Comparison of ENCODE assay signal across 14 cellular contexts in the genomic region with DNA sequence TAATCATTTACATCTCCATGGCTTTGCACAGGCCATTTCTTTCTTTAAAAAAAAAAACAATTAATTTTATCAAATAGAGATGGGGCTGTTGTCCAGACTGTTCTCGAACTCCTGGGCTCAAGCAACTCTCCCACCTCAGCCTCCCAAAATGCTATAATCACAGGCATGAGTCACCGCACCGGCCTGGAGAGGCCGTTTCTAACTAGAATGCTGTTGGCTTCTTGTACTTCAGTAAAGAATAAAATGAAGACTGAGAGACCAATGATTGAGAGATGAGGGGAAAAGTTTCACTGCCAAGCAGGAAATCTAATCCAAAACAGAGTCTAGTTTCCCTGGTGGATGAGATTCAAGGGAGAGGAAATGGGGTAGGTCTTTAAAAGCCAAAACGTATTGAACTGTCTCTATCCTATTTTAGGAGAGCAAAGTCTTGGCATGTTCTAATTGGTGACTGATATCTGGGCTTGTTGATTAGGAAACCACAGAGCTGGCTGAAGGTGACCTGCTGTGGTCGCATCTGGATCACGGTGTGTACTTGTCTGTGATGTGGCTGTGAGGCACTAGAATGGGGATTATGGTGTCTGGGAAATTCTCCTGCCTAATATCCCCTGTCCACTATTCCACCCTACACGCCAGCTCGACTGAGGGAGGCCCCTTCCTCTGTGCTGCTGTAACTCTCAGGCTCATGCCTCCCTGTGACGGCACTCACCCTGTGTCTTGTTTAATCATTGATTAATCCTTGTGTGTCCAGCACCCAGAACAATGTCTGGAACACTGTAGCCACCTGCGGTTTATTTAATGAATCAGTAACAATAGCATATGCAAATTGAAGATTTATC. TPM values are rescaled to one million over a fixed set of nuclear protein-coding genes. Genes with fewer than 3 reads are reported as not detected.
DNase-seq lines count a peak whose midpoint lies in the region; ATAC-seq, FAIRE-seq and TF ChIP-seq lines count a peak whose summit lies in the region.
"Had no signal": no experiment of that assay in that cellular context is flagged by ENCODE, and none has a peak within 500 bp of the region (broad histone marks: within the 10 kb centered on the region; RNA-seq: fewer than 3 reads in every experiment).

No MANE protein-coding gene starts in this region.

- SMC1A ChIA-PET in GM12878 (lab: Charles Lee; ENCODE audit: uncharacterized antibody, unreplicated experiment), result no interaction called here

- no peak overlapping the region for H2AFZ ChIP-seq in GM12878 (ENCODE audit: control insufficient read depth, low read depth, low read length)

- intact Hi-C loops in GM12878 (cut with micrococcal nuclease; ENCODE audit: unreplicated experiment) (no loop called here), left colon (cut with DNase I, micrococcal nuclease) (no loop called here)

- H3K9ac ChIP-seq in GM12878 (ENCODE audit: control insufficient read depth, insufficient read depth, low read length), result no peak overlapping the region

- no peaks in the 10 kb centered on the region for H3K36me3 ChIP-seq in GM12878 (ENCODE audit: control insufficient read depth in 2 of 2, insufficient read depth in 2 of 2, low read length in 1 of 2)
- H3K36me3 ChIP-seq: thyroid gland had no signal

- BruUV-seq in GM12878 (replicated peaks; lab: Mats Ljungman, UMichigan), result no TSS peak

- peak; percentile 62 for DNase-seq in COLO668 (lab: John Stamatoyannopoulos, UW; ENCODE audit: unreplicated experiment)
- DNase-seq in HuH-7 (ENCODE audit: low spot score), result peak; percentile 49
- no peak for DNase-seq in GM12878 (ENCODE audit: low read depth, low spot score)
- DNase-seq in left colon, result no peak
- no peak for DNase-seq in NCI-H510A (lab: John Stamatoyannopoulos, UW)
- DNase-seq in DMS114 treated with DMSO at 0.1 percent for 48 hours (lab: John Stamatoyannopoulos, UW; ENCODE audit: unreplicated experiment), result no peak
- no peak for DNase-seq in ureter (ENCODE audit: low spot score)
- DNase-seq: activated CD8-positive, alpha-beta T cell treated with anti-CD3 and anti-CD28 coated beads, Interleukin-2, amount 10 ng/mL, durations not matched to agents 7 days and 5 days; activated naive CD4-positive, alpha-beta T cell treated with anti-CD3 and anti-CD28 coated beads for 36 hours; hippocampal formation; midbrain; NCI-H2081 treated with DMSO at 0.1 percent for 48 hours; thyroid gland had no signal

- no peak for FAIRE-seq in GM12878 (lab: Jason Lieb, UNC)

- no peaks in the 10 kb centered on the region for H3K79me2 ChIP-seq in GM12878 (ENCODE audit: control insufficient read depth, insufficient read depth, low read length)

- H3K27me3 ChIP-seq in GM12878 (replicated peaks in 1 of 2; ENCODE audit: control insufficient read depth in 2 of 2, insufficient read depth in 2 of 2, low read length in 1 of 2), result no peaks in the 10 kb centered on the region; a peak in 2 of 4 replicates
- H3K27me3 ChIP-seq: thyroid gland had no signal

- no peaks in the 10 kb centered on the region for H3K9me3 ChIP-seq in GM12878 (replicated peaks; ENCODE audit: control insufficient read depth, insufficient read depth, low read length)
- H3K9me3 ChIP-seq: thyroid gland had no signal

- TF ChIP-seq POLR2A in GM12878 (IDR thresholded peaks at IDR 0.05; ENCODE audit: low read depth, low read length), result no peak

- POLR2A ChIA-PET in GM12878 (lab: Charles Lee), result no interaction called here

- H3K4me3 ChIP-seq in GM12878, result no peak overlapping the region
- H3K4me3 ChIP-seq: thyroid gland had no signal

- H3K4me1 ChIP-seq in GM12878 (ENCODE audit: control insufficient read depth, insufficient read depth, low read length), result no peaks in the 10 kb centered on the region
- H3K4me1 ChIP-seq: thyroid gland had no signal

- CTCF ChIA-PET in GM12878 (lab: Yijun Ruan, JAX), result no interaction called here

- peak; percentile 21; the same call in 2 of the 3 replicates for ATAC-seq in GM12878
- peak; percentile 85 for ATAC-seq in left colon
- ATAC-seq in GM19351 (IDR thresholded peaks at IDR 0.05; ENCODE audit: unreplicated experiment), result no peak
- ATAC-seq: activated CD8-positive, alpha-beta T cell treated with anti-CD3 and anti-CD28 coated beads, Interleukin-2, amount 10 ng/mL, durations not matched to agents 7 days and 5 days had no signal

- H3K27ac ChIP-seq in GM12878 (ENCODE audit: control insufficient read depth, insufficient read depth), result no peak overlapping the region
- H3K27ac ChIP-seq: thyroid gland had no signal

- no peak for TF ChIP-seq EP300 in GM12878 (IDR thresholded peaks at IDR 0.05; ENCODE audit: borderline replicate concordance in 1 of 2, control insufficient read depth in 1 of 2, low read depth in 2 of 2, low read length in 2 of 2)

- H3K4me2 ChIP-seq in GM12878 (ENCODE audit: control insufficient read depth, insufficient read depth), result no peak overlapping the region

- 46% methylated on average over 11 of the region's 11 CpGs for WGBS in GM12878 (ENCODE audit: insufficient coverage, insufficient replicate concordance, low lambda C conversion rate, missing lambda C conversion rate)

- no peak for TF ChIP-seq RAD21 in GM12878 (IDR thresholded peaks at IDR 0.05; ENCODE audit: insufficient read depth, low read depth, low read length)

- RAD21 ChIA-PET in GM12878 (lab: Charles Lee; ENCODE audit: unreplicated experiment), result no interaction called here

- in situ Hi-C loops in GM12878 (cut with MboI), result no loop called here

- no peak for TF ChIP-seq CTCF in GM12878 (IDR thresholded peaks at IDR 0.05 in 2 of 3, conservative IDR thresholded peaks at IDR 0.05 in 1 of 3; ENCODE audit: control insufficient read depth in 2 of 3, extremely low read depth in 1 of 3, insufficient read depth in 1 of 3, low read depth in 3 of 3, low read length in 3 of 3)

- no peaks in the 10 kb centered on the region for H4K20me1 ChIP-seq in GM12878 (ENCODE audit: control insufficient read depth, insufficient read depth)

TF ChIP-seq in GM12878, 131 proteins besides CTCF, POLR2A, EP300 and RAD21:
- TF ChIP-seq CEBPB (IDR thresholded peaks at IDR 0.05; ENCODE audit: borderline replicate concordance in 1 of 2, low read depth in 2 of 2, low read length in 2 of 2) (no peak), EED (IDR thresholded peaks at IDR 0.05; ENCODE audit: low read depth) (no peak), RUNX3 (IDR thresholded peaks at IDR 0.05; ENCODE audit: low read length) (no peak), JUNB (IDR thresholded peaks at IDR 0.05) (no peak)

RNA-seq across cellular contexts. Expression of gene TRIM2, which starts 15.1 kb away (rescaled TPM):
- total RNA-seq in GM12878 (2013; cell fraction: nucleolus; rRNA removed), result 0.29 and 1.3 TPM in 2 replicates
- total RNA-seq in GM12878 (2014; rRNA removed), result 0.06 and 0.11 TPM in 2 replicates
- 0.13 TPM in 1 of 2 replicates, not detected in the other for total RNA-seq in GM12878 (2014; rRNA removed; fragmentation: Illumina TruSeq; extraction: Trizol)
- 0.15 and 0.16 TPM in 2 replicates for total RNA-seq in GM12878 (2021)
- 0.24 TPM for polyA plus RNA-seq in GM12878 (2011; ENCODE audit: low read depth)
- polyA plus RNA-seq in GM12878 (2011; rRNA removed), result 0.16 and 0.18 TPM in 2 replicates
- 0.08 and 0.15 TPM in 2 replicates for polyA plus RNA-seq in GM12878 (2011; cell fraction: cytosol; rRNA removed)
- 0.06 and 0.58 TPM in 2 replicates for polyA plus RNA-seq in GM12878 (2011; cell fraction: nucleus; rRNA removed)
- polyA plus RNA-seq in GM12878 (2012), result 0.48 and 0.51 TPM in 2 replicates
- polyA plus RNA-seq in GM12878 (2014; fragmentation: Illumina TruSeq; extraction: Trizol), result 0.07 TPM in 1 of 2 replicates, not detected in the other
- under 1 TPM in 1 of 2 experiments, not detected in 1; 0.18 TPM for polyA plus RNA-seq in GM12878 (2014; fragmentation: Nextera tagmentation; extraction: Ambion mirVana)
- polyA plus RNA-seq in GM12878 (2014; rRNA removed), result not detected in 2 replicates
- under 1 TPM in 1 of 2 experiments, not detected in 1; 0.19 TPM for polyA plus RNA-seq in GM12878 (2016; fragmentation: Nextera tagmentation; extraction: Ambion mirVana)
- 0.36 TPM in 1 of 2 replicates, not detected in the other for polyA minus RNA-seq in GM12878 (2011; rRNA and poly(A)+ RNA removed)
- not detected in 2 replicates for polyA minus RNA-seq in GM12878 (2011; cell fraction: cytosol; rRNA and poly(A)+ RNA removed)
- polyA minus RNA-seq in GM12878 (2011; cell fraction: nucleus; rRNA and poly(A)+ RNA removed), result 0.19 and 0.24 TPM in 2 replicates
- total RNA-seq in left colon, result 100 to 1,000 TPM; 123 to 145 TPM
- total RNA-seq in ureter, result 90.6 TPM

Comparison
In these comparisons a context has a peak if more than half of its experiments do, and no peak if none do; other contexts are left out.
1. DNase-seq: peak in COLO668 (single experiment) and HuH-7 (single experiment); none in GM12878 (single experiment), left colon (0 of 2), NCI-H510A (single experiment), DMS114 treated with DMSO at 0.1 percent for 48 hours (single experiment) and ureter (single experiment).
2. RNA of gene TRIM2, which starts 15.1 kb away (total RNA-seq): 123 to 145 TPM in left colon and 90.6 TPM in ureter (single experiment); 0.06 to 1.3 TPM in GM12878; every median in the first group is over 10 times any median in the second.